21 cellular contexts compared by ENCODE assay signal in the genomic region with DNA sequence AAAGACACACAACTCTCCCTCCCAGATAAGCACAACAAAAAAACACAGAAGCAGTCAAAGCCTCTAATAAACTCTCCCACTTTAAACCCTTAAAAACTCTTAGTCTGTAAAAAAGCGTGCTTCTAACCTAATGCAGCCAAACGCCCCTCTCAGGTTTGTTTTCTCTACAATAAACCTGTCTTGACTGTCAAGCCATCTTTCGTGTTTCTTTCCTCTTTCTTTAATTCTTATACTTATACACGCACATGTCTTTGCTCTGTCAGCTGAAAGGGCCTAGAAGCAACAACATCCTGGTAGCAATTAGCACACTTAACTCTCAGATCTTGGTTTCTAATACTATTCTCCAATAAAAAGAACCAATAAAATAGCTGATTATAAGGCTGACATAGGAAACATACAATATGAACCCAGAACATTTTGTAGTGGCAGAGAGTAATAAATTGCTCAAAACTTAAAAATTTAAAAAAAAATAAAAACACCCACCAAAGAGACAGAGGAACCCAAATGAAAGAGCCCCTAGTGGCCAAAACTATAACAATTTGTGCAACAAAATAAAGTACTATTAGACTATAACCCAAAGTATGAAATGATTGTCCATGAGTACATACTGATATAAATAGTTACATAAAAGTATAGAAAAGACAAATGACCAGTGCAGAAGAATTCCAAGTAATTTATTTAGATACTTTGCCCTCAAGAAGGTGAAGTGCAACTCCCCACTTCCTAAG.
DNase-seq lines count a peak whose midpoint lies in the region; ATAC-seq and TF ChIP-seq lines count a peak whose summit lies in the region.
"Had no signal": no experiment of that assay in that cellular context is flagged by ENCODE, and none has a peak within 500 bp of the region (broad histone marks: within the 10 kb centered on the region; RNA-seq: fewer than 3 reads in every experiment).

No MANE protein-coding gene starts in this region.

- no peaks in the 10 kb centered on the region for H3F3A ChIP-seq in smooth muscle cell (ENCODE audit: low read depth)

- H3K4me3 ChIP-seq in cardiac muscle cell (no peak overlapping the region), heart right ventricle (no peak overlapping the region), epithelial cell of proximal tubule (ENCODE audit: low read depth, low read length) (no peak overlapping the region), smooth muscle cell (no peak overlapping the region), suprapubic skin (no peak overlapping the region)
- H3K4me3 ChIP-seq: hepatocyte, vagina had no signal

- intact Hi-C loops in heart right ventricle (cut with DNase I) = no loop called here

- no peak overlapping the region for H3K4me2 ChIP-seq in smooth muscle cell
- H3K4me2 ChIP-seq: hepatocyte had no signal

- TF ChIP-seq POLR2A in suprapubic skin (IDR thresholded peaks at IDR 0.05) = no peak

- TF ChIP-seq CTCF in cardiac muscle cell (IDR thresholded peaks at IDR 0.05; ENCODE audit: low read depth, low read length) = peak; percentile 26
- peak in 1 of 9 donors; percentile 25 for TF ChIP-seq CTCF in heart right ventricle (IDR thresholded peaks at IDR 0.05)
- TF ChIP-seq CTCF in epithelial cell of proximal tubule (conservative IDR thresholded peaks at IDR 0.05; ENCODE audit: low read depth, low read length) = peak; percentile 11
- TF ChIP-seq CTCF in smooth muscle cell (IDR thresholded peaks at IDR 0.05; ENCODE audit: borderline replicate concordance, insufficient read depth, poor library complexity, severe bottlenecking) = peak; percentile 12
- TF ChIP-seq CTCF in suprapubic skin (IDR thresholded peaks at IDR 0.05) = no peak

- no peaks in the 10 kb centered on the region for H4K20me1 ChIP-seq in smooth muscle cell (ENCODE audit: low read depth)

- H3K27me3 ChIP-seq in cardiac muscle cell (no peaks in the 10 kb centered on the region), heart right ventricle (no peaks in the 10 kb centered on the region), smooth muscle cell (ENCODE audit: low read depth) (no peaks in the 10 kb centered on the region), suprapubic skin (no peaks in the 10 kb centered on the region)
- H3K27me3 ChIP-seq: hepatocyte, vagina had no signal

- H3K36me3 ChIP-seq in cardiac muscle cell (no peaks in the 10 kb centered on the region), heart right ventricle (no peaks in the 10 kb centered on the region), smooth muscle cell (ENCODE audit: low read depth) (no peaks in the 10 kb centered on the region), suprapubic skin (no peaks in the 10 kb centered on the region)
- H3K36me3 ChIP-seq: vagina had no signal

- 82 to 85% methylated on average over 4 of the region's 4 CpGs for WGBS in heart right ventricle, 2 donors
- WGBS in smooth muscle cell (ENCODE audit: low lambda C conversion rate) = 91% methylated on average over 4 of the region's 4 CpGs
- 93% methylated on average over 4 of the region's 4 CpGs for WGBS in suprapubic skin

- no peak overlapping the region for H3K9ac ChIP-seq in smooth muscle cell (ENCODE audit: low read depth)

- no peak overlapping the region for H3K27ac ChIP-seq in cardiac muscle cell
- no peak overlapping the region for H3K27ac ChIP-seq in heart right ventricle
- no peak overlapping the region for H3K27ac ChIP-seq in smooth muscle cell (ENCODE audit: low read depth)
- no peak overlapping the region for H3K27ac ChIP-seq in suprapubic skin
- H3K27ac ChIP-seq: hepatocyte, vagina had no signal

- no peaks in the 10 kb centered on the region for H3K4me1 ChIP-seq in cardiac muscle cell (ENCODE audit: low read depth)
- H3K4me1 ChIP-seq in heart right ventricle = no peaks in the 10 kb centered on the region
- H3K4me1 ChIP-seq in smooth muscle cell (ENCODE audit: low read depth) = no peaks in the 10 kb centered on the region
- no peaks in the 10 kb centered on the region for H3K4me1 ChIP-seq in suprapubic skin
- H3K4me1 ChIP-seq: vagina had no signal

- no peak overlapping the region for H2AFZ ChIP-seq in smooth muscle cell (ENCODE audit: low read depth)
- H2AFZ ChIP-seq: hepatocyte had no signal

- no peak for DNase-seq in cardiac muscle cell (ENCODE audit: low read depth in 1 of 2, low spot score in 1 of 2)
- DNase-seq in heart right ventricle = no peak
- peak; percentile 22 for DNase-seq in OCI-M1 (lab: John Stamatoyannopoulos, UW)
- DNase-seq in epithelial cell of proximal tubule (ENCODE audit: low read depth) = no peak
- no peak for DNase-seq in smooth muscle cell (lab: John Stamatoyannopoulos, UW; ENCODE audit: unreplicated experiment)
- DNase-seq in suprapubic skin (ENCODE audit: low spot score in 2 of 2) = no peak
- DNase-seq in stimulated activated CD4-positive, alpha-beta T cell treated with anti-CD3 and anti-CD28 coated beads, Interleukin-1b, Interleukin-23, amount 100 ng/mL, for 48 hours = no peak
- DNase-seq in activated T-cell treated with anti-CD3 and anti-CD28 coated beads, Interleukin-2, amount 50 U/mL, for 1 hour = no peak
- DNase-seq: activated CD4-positive, alpha-beta T cell treated with anti-CD3 and anti-CD28 coated beads, Interleukin-2, amount 50 U/mL, for 4 hours; activated T-cell treated with anti-CD3 and anti-CD28 coated beads, Interleukin-2, amount 50 U/mL, for 48 hours; GF-D8; Karpas-422; kidney; NCI-H1436 treated with DMSO at 0.1 percent for 48 hours; NCI-H345; right cardiac atrium; T-cell had no signal

- ATAC-seq in heart right ventricle = no peak
- ATAC-seq: activated naive CD4-positive, alpha-beta T cell treated with anti-CD3 and anti-CD28 coated beads, Interleukin-2, amount 50 U/mL, for 72 hours; right cardiac atrium; Right ventricle myocardium inferior; T-cell had no signal

- H3K79me2 ChIP-seq in smooth muscle cell (ENCODE audit: low read depth) = no peaks in the 10 kb centered on the region
- H3K79me2 ChIP-seq: hepatocyte had no signal

- H3K9me3 ChIP-seq in cardiac muscle cell (ENCODE audit: low read depth) = no peaks in the 10 kb centered on the region
- peaks cover 0 to 53% (median 12%) of the 10 kb centered on the region in 11 donors for H3K9me3 ChIP-seq in heart right ventricle
- H3K9me3 ChIP-seq in smooth muscle cell (replicated peaks; ENCODE audit: low read depth) = no peaks in the 10 kb centered on the region
- H3K9me3 ChIP-seq in suprapubic skin = no peaks in the 10 kb centered on the region
- H3K9me3 ChIP-seq: vagina had no signal

- TF ChIP-seq EP300 in suprapubic skin (IDR thresholded peaks at IDR 0.05) = no peak

Comparison
In these comparisons a context has a peak if more than half of its experiments do, and no peak if none do; other contexts are left out.
1. CTCF ChIP-seq: peak in cardiac muscle cell (single experiment), epithelial cell of proximal tubule (single experiment) and smooth muscle cell (single experiment); none in suprapubic skin (0 of 2).